ENCODE assay signal across 18 cellular contexts in genomic region chr18:6205706-6206105, GRCh38.
A peak's percentile ranks its signal among the peaks of the same experiment; 100 is the strongest.
DNase-seq lines count a peak whose midpoint lies in the region; ATAC-seq, FAIRE-seq and TF ChIP-seq lines count a peak whose summit lies in the region.
"Had no signal": no experiment of that assay in that cellular context is flagged by ENCODE, and none has a peak within 500 bp of the region (broad histone marks: within the 10 kb centered on the region; RNA-seq: fewer than 3 reads in every experiment).

No MANE protein-coding gene starts in this region.

- H4K12ac ChIP-seq in trophoblast cell (ENCODE audit: low read depth, low read length), result no peak overlapping the region

- H3K4me3 Mint-ChIP-seq in astrocyte (ENCODE audit: unreplicated experiment), result no peak overlapping the region
- H3K4me3 Mint-ChIP-seq: CD4-positive, alpha-beta memory T cell; GM23338 had no signal

- no peak overlapping the region for H3K4ac ChIP-seq in trophoblast cell (ENCODE audit: low read depth, low read length)

- H3K9me3 ChIP-seq in astrocyte (ENCODE audit: insufficient read depth, low read depth, low read length) (no peaks in the 10 kb centered on the region), fibroblast of lung (ENCODE audit: control insufficient read depth, insufficient read depth, low read depth, low read length) (no peaks in the 10 kb centered on the region), trophoblast cell (ENCODE audit: insufficient read depth, low read depth, low read length) (no peaks in the 10 kb centered on the region)
- H3K9me3 ChIP-seq: SJSA1 had no signal

- H3K27ac ChIP-seq in astrocyte (ENCODE audit: low read depth, low read length) (no peak overlapping the region), fibroblast of lung (ENCODE audit: insufficient read depth, low read length) (no peak overlapping the region), trophoblast cell (ENCODE audit: low read depth, low read length) (no peak overlapping the region)
- H3K27ac ChIP-seq: PC-9, SJSA1 had no signal

- no peak overlapping the region for H2AK5ac ChIP-seq in trophoblast cell (ENCODE audit: low read length)

- no peak overlapping the region for H3K14ac ChIP-seq in trophoblast cell (ENCODE audit: low read length)

- H3K36me3 Mint-ChIP-seq in astrocyte (ENCODE audit: low read depth, unreplicated experiment), result no peaks in the 10 kb centered on the region
- H3K36me3 Mint-ChIP-seq: CD4-positive, alpha-beta memory T cell had no signal

- peaks cover 2% of the 10 kb centered on the region for H3K79me1 ChIP-seq in trophoblast cell (ENCODE audit: low read length)

- H3K23ac ChIP-seq in trophoblast cell (ENCODE audit: low read length), result no peak overlapping the region

- no peak overlapping the region for H3K9ac ChIP-seq in astrocyte (ENCODE audit: low read length)
- no peak overlapping the region for H3K9ac ChIP-seq in fibroblast of lung (ENCODE audit: insufficient read depth, low read length)
- no peak overlapping the region for H3K9ac ChIP-seq in trophoblast cell (ENCODE audit: low read length)

- no peak overlapping the region for H2BK5ac ChIP-seq in trophoblast cell (ENCODE audit: low read depth, low read length, poor library complexity)

- H3K4me1 Mint-ChIP-seq in astrocyte (ENCODE audit: low read depth, unreplicated experiment), result peaks cover 12% of the 10 kb centered on the region
- H3K4me1 Mint-ChIP-seq: CD4-positive, alpha-beta memory T cell had no signal

- H3K79me2 ChIP-seq in astrocyte (ENCODE audit: insufficient read depth, low read length), result no peaks in the 10 kb centered on the region
- H3K79me2 ChIP-seq in fibroblast of lung (ENCODE audit: control insufficient read depth, insufficient read depth, low read length), result no peaks in the 10 kb centered on the region
- peaks cover 1% of the 10 kb centered on the region for H3K79me2 ChIP-seq in trophoblast cell (ENCODE audit: control insufficient read depth, insufficient read depth, low read length, poor library complexity)

- no peak overlapping the region for H2BK12ac ChIP-seq in trophoblast cell (ENCODE audit: low read length)

- no peaks in the 10 kb centered on the region for H3K4me1 ChIP-seq in astrocyte (ENCODE audit: insufficient read depth, low read length)
- no peaks in the 10 kb centered on the region for H3K4me1 ChIP-seq in fibroblast of lung (ENCODE audit: control insufficient read depth, extremely low read depth, insufficient read depth, low read length)
- H3K4me1 ChIP-seq in trophoblast cell (ENCODE audit: control insufficient read depth in 1 of 2, insufficient read depth in 2 of 2, low read length in 2 of 2), result peaks cover 0 to 7% of the 10 kb centered on the region in 2 experiments

- H4K91ac ChIP-seq in trophoblast cell (ENCODE audit: low read depth, low read length), result no peak overlapping the region

- H2AFZ ChIP-seq in astrocyte (ENCODE audit: low read depth, low read length) (no peak overlapping the region), fibroblast of lung (ENCODE audit: low read length) (no peak overlapping the region), trophoblast cell (ENCODE audit: insufficient read depth, low read length, poor library complexity) (no peak overlapping the region)
- H2AFZ ChIP-seq: GM23338, PC-9 had no signal

- no peak overlapping the region for H4K8ac ChIP-seq in trophoblast cell (ENCODE audit: low read depth, low read length)

- H3K4me2 ChIP-seq in astrocyte (ENCODE audit: low read length) (peak overlapping the region; percentile 17), fibroblast of lung (ENCODE audit: extremely low read depth, insufficient read depth, low read length) (no peak overlapping the region), trophoblast cell (ENCODE audit: low read length) (no peak overlapping the region)
- H3K4me2 ChIP-seq: GM23338, PC-9 had no signal

- FAIRE-seq in astrocyte (lab: Jason Lieb, UNC), result no peak

- no peak overlapping the region for H2BK120ac ChIP-seq in trophoblast cell (ENCODE audit: insufficient read depth, low read length, poor library complexity)

- peak overlapping the region; percentile 35 for H3K27ac Mint-ChIP-seq in astrocyte (ENCODE audit: unreplicated experiment)
- H3K27ac Mint-ChIP-seq: CD4-positive, alpha-beta memory T cell; GM23338 had no signal

- H3K18ac ChIP-seq in trophoblast cell (ENCODE audit: low read length), result no peak overlapping the region

- no peaks in the 10 kb centered on the region for H3K9me3 Mint-ChIP-seq in astrocyte (ENCODE audit: unreplicated experiment)
- H3K9me3 Mint-ChIP-seq: GM23338 had no signal

- H3K4me3 ChIP-seq in AG10803 (ENCODE audit: low read length) (no peak overlapping the region), astrocyte (ENCODE audit: insufficient read depth, low read depth, low read length) (no peak overlapping the region), fibroblast of lung (replicated peaks in 1 of 4; ENCODE audit: control extremely low read depth in 1 of 4, insufficient read depth in 1 of 4, low read depth in 3 of 4, low read length in 4 of 4) (no peak overlapping the region), trophoblast cell (ENCODE audit: low read depth, low read length) (no peak overlapping the region)
- H3K4me3 ChIP-seq: GM23338, PC-9, SJSA1 had no signal

- no peak for ATAC-seq in GM18519 (IDR thresholded peaks at IDR 0.05; ENCODE audit: low FRiP score, unreplicated experiment)
- ATAC-seq: GM23338, HCT116 had no signal

- H3K27me3 Mint-ChIP-seq in astrocyte (ENCODE audit: low read depth, unreplicated experiment), result no peaks in the 10 kb centered on the region
- H3K27me3 Mint-ChIP-seq: CD4-positive, alpha-beta memory T cell had no signal

- WGBS in trophoblast cell (ENCODE audit: extremely low coverage, insufficient coverage, insufficient read length), result no CpG with 5 or more reads among the region's 2 CpGs

- H3K27me3 ChIP-seq in astrocyte (ENCODE audit: insufficient read depth, low read length) (no peaks in the 10 kb centered on the region), fibroblast of lung (ENCODE audit: control insufficient read depth, insufficient read depth, low read length) (no peaks in the 10 kb centered on the region), trophoblast cell (ENCODE audit: insufficient read depth, low read length) (no peaks in the 10 kb centered on the region)
- H3K27me3 ChIP-seq: SJSA1 had no signal

- peak; percentile 40 for DNase-seq in AG10803 (ENCODE audit: low read depth)
- DNase-seq in astrocyte (ENCODE audit: low read depth), result peak; percentile 74
- DNase-seq in fibroblast of lung (ENCODE audit: low read depth in 2 of 2), result peak; percentile 39 to 79
- peak; percentile 48 to 87 for DNase-seq in trophoblast cell
- no peak for DNase-seq in stimulated activated CD4-positive, alpha-beta T cell treated with anti-CD3 and anti-CD28 coated beads, Interleukin-1b, Interleukin-23, amount 100 ng/mL, for 48 hours
- no peak for DNase-seq in islet precursor cell
- DNase-seq: CD4-positive, alpha-beta memory T cell; MV-4-11; NCI-H1436 treated with DMSO at 0.1 percent for 48 hours; NCI-H2029 treated with DMSO at 0.1 percent for 48 hours; NCI-H2171 treated with DMSO at 0.1 percent for 48 hours; NCI-H446 treated with DMSO at 0.1 percent for 48 hours; NCI-H748 treated with DMSO at 0.1 percent for 48 hours; PC-9 had no signal

- no peak for TF ChIP-seq CTCF in AG10803 (conservative IDR thresholded peaks at IDR 0.05; ENCODE audit: low read length)
- TF ChIP-seq CTCF in astrocyte (IDR thresholded peaks at IDR 0.05; ENCODE audit: insufficient read depth, low read depth, low read length), result no peak
- TF ChIP-seq CTCF in fibroblast of lung (conservative IDR thresholded peaks at IDR 0.05 in 1 of 2, IDR thresholded peaks at IDR 0.05 in 1 of 2; ENCODE audit: low read depth in 1 of 2, low read length in 2 of 2), result no peak

- H4K20me1 ChIP-seq in astrocyte (ENCODE audit: insufficient read depth, low read length) (no peaks in the 10 kb centered on the region), fibroblast of lung (ENCODE audit: control insufficient read depth, extremely low read depth, insufficient read depth, low read length) (no peaks in the 10 kb centered on the region)

- H3K36me3 ChIP-seq in astrocyte (ENCODE audit: insufficient read depth, low read length) (no peaks in the 10 kb centered on the region), fibroblast of lung (ENCODE audit: control insufficient read depth, insufficient read depth, low read length) (no peaks in the 10 kb centered on the region), trophoblast cell (ENCODE audit: control insufficient read depth in 1 of 2, insufficient read depth in 2 of 2, low read length in 2 of 2) (no peaks in the 10 kb centered on the region)
- H3K36me3 ChIP-seq: SJSA1 had no signal

Comparison
In these comparisons a context has a peak if more than half of its experiments do, and no peak if none do; other contexts are left out.
1. DNase-seq: peak in AG10803 (single experiment), astrocyte (single experiment), fibroblast of lung (2 of 2) and trophoblast cell (2 of 2); none in stimulated activated CD4-positive, alpha-beta T cell treated with anti-CD3 and anti-CD28 coated beads, Interleukin-1b, Interleukin-23, amount 100 ng/mL, for 48 hours (single experiment) and islet precursor cell (single experiment).